9 cellular contexts compared by ENCODE assay signal in the genomic region with DNA sequence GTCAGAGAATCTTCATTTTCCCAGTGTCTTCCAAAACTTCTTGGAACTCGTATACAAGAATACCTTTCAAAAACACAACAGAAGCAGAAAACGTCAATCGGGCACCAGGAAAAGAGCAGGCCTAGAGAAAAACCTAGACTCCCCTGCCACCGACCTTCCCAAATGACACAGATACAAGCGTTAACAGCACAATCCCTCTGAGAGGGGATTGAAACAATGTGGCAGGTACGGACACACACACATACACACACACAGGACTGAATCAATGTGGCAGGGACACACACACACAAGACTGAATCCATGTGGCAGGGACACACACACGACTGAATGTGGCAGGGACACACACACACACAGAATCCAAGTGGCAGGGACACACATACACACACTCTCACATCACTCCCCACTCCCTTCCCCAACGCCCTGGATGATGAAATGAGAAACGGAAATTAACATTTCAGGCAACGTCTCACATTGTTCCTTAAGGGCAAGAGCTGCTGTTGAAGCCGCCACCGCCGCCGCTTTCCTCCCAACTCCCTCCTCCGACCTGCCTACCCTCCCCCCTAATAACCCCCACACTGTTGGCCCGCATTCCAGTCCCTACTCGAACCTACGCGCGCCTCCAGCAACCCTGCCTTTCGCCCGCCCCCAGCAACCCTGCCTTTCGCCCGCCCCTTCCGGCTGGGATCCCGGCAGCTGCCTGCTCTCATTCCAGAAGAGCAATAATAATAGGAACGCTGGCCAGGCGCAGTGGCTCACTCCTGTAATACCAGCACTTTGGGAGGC.
DNase-seq lines count a peak whose midpoint lies in the region; ATAC-seq, FAIRE-seq and TF ChIP-seq lines count a peak whose summit lies in the region.
"Had no signal": no experiment of that assay in that cellular context is flagged by ENCODE, and none has a peak within 500 bp of the region (broad histone marks: within the 10 kb centered on the region; RNA-seq: fewer than 3 reads in every experiment).

No MANE protein-coding gene starts in this region.

- peaks cover 0 to 3% of the 10 kb centered on the region in 2 donors for H3K36me3 Mint-ChIP-seq in activated T-cell treated with anti-CD3 and anti-CD28 coated beads, Interleukin-2, amount 50 U/mL, for 72 hours (ENCODE audit: insufficient read depth in 2 of 2)
- H3K36me3 Mint-ChIP-seq in activated naive CD4-positive, alpha-beta T cell treated with anti-CD3 and anti-CD28 coated beads, Interleukin-2, amount 10 ng/mL, durations not matched to agents 7 days and 5 days, result peaks cover 4% of the 10 kb centered on the region

- peak in 1 of 2 donors; percentile 58 for ATAC-seq in activated T-cell treated with anti-CD3 and anti-CD28 coated beads, Interleukin-2, amount 50 U/mL, for 72 hours (replicated peaks in 1 of 2)
- ATAC-seq in GM19455 (IDR thresholded peaks at IDR 0.05; ENCODE audit: unreplicated experiment) (no peak), HG03196 (IDR thresholded peaks at IDR 0.05; ENCODE audit: unreplicated experiment) (no peak)

- 5% methylated on average over 11 of the region's 28 CpGs; no CpG with 5 or more reads in 1 of the 2 donors for WGBS in tibial nerve, 2 donors

- no peaks in the 10 kb centered on the region for H3K27me3 ChIP-seq in tibial nerve

- H3K4me3 ChIP-seq in kidney (ENCODE audit: low read length in 2 of 2) (peak overlapping the region; percentile 64 to 74), tibial nerve (peak overlapping the region in 2 of 4 donors; percentile 48 to 70)

- TF ChIP-seq CTCF in kidney (IDR thresholded peaks at IDR 0.05; ENCODE audit: borderline replicate concordance, extremely low read depth, insufficient read depth), result no peak
- TF ChIP-seq CTCF in tibial nerve (IDR thresholded peaks at IDR 0.05), result no peak

- no peaks in the 10 kb centered on the region for H3K36me3 ChIP-seq in kidney (ENCODE audit: control insufficient read depth in 1 of 2, insufficient read depth in 2 of 2, low read length in 2 of 2)
- no peaks in the 10 kb centered on the region for H3K36me3 ChIP-seq in tibial nerve

- H3K9me3 Mint-ChIP-seq in activated T-cell treated with anti-CD3 and anti-CD28 coated beads, Interleukin-2, amount 50 U/mL, for 72 hours, result no peaks in the 10 kb centered on the region
- no peaks in the 10 kb centered on the region for H3K9me3 Mint-ChIP-seq in activated naive CD4-positive, alpha-beta T cell treated with anti-CD3 and anti-CD28 coated beads, Interleukin-2, amount 10 ng/mL, durations not matched to agents 7 days and 5 days

- H3K9ac ChIP-seq in kidney (ENCODE audit: low read length in 2 of 2), result peak overlapping the region; percentile 61 to 63

- no peak for TF ChIP-seq POLR2A in tibial nerve (IDR thresholded peaks at IDR 0.05)

- H3K9me3 ChIP-seq in kidney (ENCODE audit: control insufficient read depth in 1 of 2, low read length in 2 of 2) (no peaks in the 10 kb centered on the region), tibial nerve (no peaks in the 10 kb centered on the region)

- H3K4me3 Mint-ChIP-seq in activated T-cell treated with anti-CD3 and anti-CD28 coated beads, Interleukin-2, amount 50 U/mL, for 72 hours, result peak overlapping the region in 1 of 2 donors; percentile 84
- H3K4me3 Mint-ChIP-seq in activated naive CD4-positive, alpha-beta T cell treated with anti-CD3 and anti-CD28 coated beads, Interleukin-2, amount 10 ng/mL, durations not matched to agents 7 days and 5 days, result peak overlapping the region; percentile 78

- CTCF ChIA-PET in activated naive CD4-positive, alpha-beta T cell treated with anti-CD3 and anti-CD28 coated beads, Interleukin-2, amount 10 ng/mL, durations not matched to agents 7 days and 5 days (lab: Charles Lee), result no interaction called here

- H3K27me3 Mint-ChIP-seq in activated T-cell treated with anti-CD3 and anti-CD28 coated beads, Interleukin-2, amount 50 U/mL, for 72 hours (ENCODE audit: low read depth), result no peaks in the 10 kb centered on the region
- H3K27me3 Mint-ChIP-seq in activated naive CD4-positive, alpha-beta T cell treated with anti-CD3 and anti-CD28 coated beads, Interleukin-2, amount 10 ng/mL, durations not matched to agents 7 days and 5 days, result peaks cover 14% of the 10 kb centered on the region

- intact Hi-C loops in kidney (cut with DNase I), result no loop called here

- H3K27ac Mint-ChIP-seq in activated T-cell treated with anti-CD3 and anti-CD28 coated beads, Interleukin-2, amount 50 U/mL, for 72 hours, result peak overlapping the region; percentile 79
- H3K27ac Mint-ChIP-seq in activated naive CD4-positive, alpha-beta T cell treated with anti-CD3 and anti-CD28 coated beads, Interleukin-2, amount 10 ng/mL, durations not matched to agents 7 days and 5 days, result peak overlapping the region; percentile 67

- H3K4me1 ChIP-seq in kidney (ENCODE audit: control insufficient read depth in 1 of 2, insufficient read depth in 1 of 2, low read depth in 1 of 2, low read length in 2 of 2) (peaks cover 0 to 2% of the 10 kb centered on the region in 2 donors), tibial nerve (peaks cover 0 to 4% (median 0%) of the 10 kb centered on the region in 4 donors)

- H3K27ac ChIP-seq in kidney (ENCODE audit: low read depth in 2 of 2, low read length in 2 of 2) (peak overlapping the region; percentile 89 to 92), tibial nerve (peak overlapping the region in 2 of 4 donors; percentile 79 to 86)

- FAIRE-seq in kidney (lab: Jason Lieb, UNC), result no peak

- no peak for TF ChIP-seq EP300 in tibial nerve (IDR thresholded peaks at IDR 0.05)

- DNase-seq in activated T-cell treated with anti-CD3 and anti-CD28 coated beads, Interleukin-2, amount 50 U/mL, for 72 hours, result peak in 1 of 2 donors; percentile 31
- DNase-seq in activated T-cell treated with anti-CD3 and anti-CD28 coated beads for 4 hours (no peak), kidney (no peak), tibial nerve (ENCODE audit: low spot score in 2 of 2) (peak; percentile 57 to 61), GM19240 (ENCODE audit: insufficient read length, low spot score) (no peak)
- DNase-seq in activated naive CD4-positive, alpha-beta T cell treated with anti-CD3 and anti-CD28 coated beads, Interleukin-2, amount 10 ng/mL, durations not matched to agents 7 days and 5 days, result peak; percentile 55
- DNase-seq: left cardiac atrium had no signal

- H3K4me1 Mint-ChIP-seq in activated T-cell treated with anti-CD3 and anti-CD28 coated beads, Interleukin-2, amount 50 U/mL, for 72 hours (ENCODE audit: low read depth), result no peaks in the 10 kb centered on the region
- peaks cover 14% of the 10 kb centered on the region for H3K4me1 Mint-ChIP-seq in activated naive CD4-positive, alpha-beta T cell treated with anti-CD3 and anti-CD28 coated beads, Interleukin-2, amount 10 ng/mL, durations not matched to agents 7 days and 5 days

Comparison
In these comparisons a context has a peak if more than half of its experiments do, and no peak if none do; other contexts are left out.
1. DNase-seq: peak in activated naive CD4-positive, alpha-beta T cell treated with anti-CD3 and anti-CD28 coated beads, Interleukin-2, amount 10 ng/mL, durations not matched to agents 7 days and 5 days (single experiment) and tibial nerve (2 of 2); none in activated T-cell treated with anti-CD3 and anti-CD28 coated beads for 4 hours (single experiment), kidney (single experiment) and GM19240 (single experiment).